Comparison of ENCODE assay signal across 5 cellular contexts in the genomic region with DNA sequence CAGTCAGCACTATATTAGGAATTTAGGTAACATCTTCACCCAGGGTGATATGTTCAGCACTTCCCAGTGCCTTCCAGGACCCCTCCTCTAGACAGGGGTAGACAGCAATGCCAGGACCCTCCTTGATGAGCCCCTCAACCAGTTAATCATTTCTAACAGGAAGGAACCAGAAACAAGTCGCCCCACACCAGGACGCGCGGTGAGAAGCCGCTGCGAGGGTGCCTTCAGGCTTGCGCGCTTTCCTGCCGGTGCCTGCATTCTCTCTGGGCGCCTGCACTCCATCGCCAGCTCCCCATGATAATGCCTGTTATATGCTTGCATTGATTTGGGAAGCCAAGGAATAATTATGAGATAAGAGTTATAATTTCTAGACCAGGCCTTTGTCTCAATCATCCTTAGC.
"Had no signal": no experiment of that assay in that cellular context is flagged by ENCODE, and none has a peak within 500 bp of the region (broad histone marks: within the 10 kb centered on the region; RNA-seq: fewer than 3 reads in every experiment).

No MANE protein-coding gene starts in this region.

- H2AFZ ChIP-seq: GM23338 had no signal

- H3K4me3 Mint-ChIP-seq: GM23338, H9 had no signal

- H3K4me2 ChIP-seq: GM23338 had no signal

- H3K9me3 Mint-ChIP-seq: GM23338 had no signal

- DNase-seq: H9, HCEC 1CT, IMR-90 had no signal

- H3K4me3 ChIP-seq: GM23338, K562 had no signal

- H3K27ac Mint-ChIP-seq: GM23338, H9 had no signal
